Comparison of ENCODE assay signal across 22 cellular contexts in genomic region chr13:92530364-92530763, GRCh38.
A peak's percentile ranks its signal among the peaks of the same experiment; 100 is the strongest.
DNase-seq lines count a peak whose midpoint lies in the region; ATAC-seq and TF ChIP-seq lines count a peak whose summit lies in the region.
"Had no signal": no experiment of that assay in that cellular context is flagged by ENCODE, and none has a peak within 500 bp of the region (broad histone marks: within the 10 kb centered on the region; RNA-seq: fewer than 3 reads in every experiment).

No MANE protein-coding gene starts in this region.

- DNase-seq in ACHN (peak; percentile 2), astrocyte of the spinal cord (ENCODE audit: low read depth, low spot score) (no peak), hepatocyte (ENCODE audit: low spot score) (peak; percentile 17), HT-29 (ENCODE audit: low spot score) (no peak), SK-N-DZ (ENCODE audit: low spot score) (no peak), T-helper 17 cell (no peak)
- DNase-seq: activated CD8-positive, alpha-beta memory T cell treated with anti-CD3 and anti-CD28 coated beads, Interleukin-2, amount 50 U/mL, for 48 hours; activated CD8-positive, alpha-beta T cell treated with anti-CD3 and anti-CD28 coated beads for 36 hours; activated naive CD4-positive, alpha-beta T cell treated with anti-CD3 and anti-CD28 coated beads for 36 hours; C1 segment of cervical spinal cord; mesenchymal stem cell; NCI-H1694; NCI-H2171; psoas muscle; SHP77; stimulated activated CD4-positive, alpha-beta T cell treated with anti-CD3 and anti-CD28 coated beads, Interleukin-4, amount 100 ng/mL, for 4 hours; tibial artery had no signal

- peak; percentile 25 for TF ChIP-seq CTCF in C4-2B (conservative IDR thresholded peaks at IDR 0.05)
- TF ChIP-seq CTCF in astrocyte of the spinal cord (IDR thresholded peaks at IDR 0.05; ENCODE audit: low read depth, low read length): peak; percentile 15
- peak; percentile 34 for TF ChIP-seq CTCF in hepatocyte (IDR thresholded peaks at IDR 0.05; ENCODE audit: poor library complexity)

- H3K27ac ChIP-seq in C4-2B (no peak overlapping the region), hepatocyte (no peak overlapping the region)
- H3K27ac ChIP-seq: epithelial cell of prostate, psoas muscle, tibial artery had no signal

- no peak overlapping the region for H3K4me3 Mint-ChIP-seq in T-helper 17 cell
- H3K4me3 Mint-ChIP-seq: activated CD8-positive, alpha-beta T cell treated with anti-CD3 and anti-CD28 coated beads for 36 hours; activated naive CD4-positive, alpha-beta T cell treated with anti-CD3 and anti-CD28 coated beads for 36 hours had no signal

- H3K4me1 ChIP-seq in hepatocyte (ENCODE audit: insufficient read depth): no peaks in the 10 kb centered on the region
- H3K4me1 ChIP-seq: Caco-2, psoas muscle, tibial artery had no signal

- in situ Hi-C loops in ACHN (cut with HindIII; ENCODE audit: low pct_ligation_motif_present, low pct_unique_long_range_greater_than_20kb, low sequenced_read_pairs): no loop called here
- in situ Hi-C loops in astrocyte of the spinal cord (cut with HindIII; ENCODE audit: low sequenced_read_pairs): no loop called here

- H3K27me3 Mint-ChIP-seq in T-helper 17 cell: no peaks in the 10 kb centered on the region
- H3K27me3 Mint-ChIP-seq: activated CD8-positive, alpha-beta T cell treated with anti-CD3 and anti-CD28 coated beads for 36 hours had no signal

- H2AFZ ChIP-seq in hepatocyte: no peak overlapping the region

- H3K27ac Mint-ChIP-seq in T-helper 17 cell: no peak overlapping the region
- H3K27ac Mint-ChIP-seq: activated CD8-positive, alpha-beta T cell treated with anti-CD3 and anti-CD28 coated beads for 36 hours; activated naive CD4-positive, alpha-beta T cell treated with anti-CD3 and anti-CD28 coated beads for 36 hours had no signal

- no peaks in the 10 kb centered on the region for H3K9me2 ChIP-seq in hepatocyte (replicated peaks; ENCODE audit: insufficient read depth)

- H3K27me3 ChIP-seq in hepatocyte: no peaks in the 10 kb centered on the region
- H3K27me3 ChIP-seq: tibial artery had no signal

- no peak overlapping the region for H3K4me3 ChIP-seq in astrocyte of the spinal cord (ENCODE audit: low read depth, low read length)
- no peak overlapping the region for H3K4me3 ChIP-seq in hepatocyte
- H3K4me3 ChIP-seq: psoas muscle, tibial artery had no signal

- 67% methylated on average over 3 of the region's 3 CpGs for WGBS in hepatocyte (ENCODE audit: low lambda C conversion rate, missing lambda C conversion rate)

- no peaks in the 10 kb centered on the region for H3K79me2 ChIP-seq in hepatocyte

- H3K36me3 ChIP-seq in hepatocyte (replicated peaks; ENCODE audit: insufficient read depth, low read depth): no peaks in the 10 kb centered on the region
- H3K36me3 ChIP-seq: tibial artery had no signal

- no peaks in the 10 kb centered on the region for H3K9me3 ChIP-seq in hepatocyte (ENCODE audit: low read depth)
- H3K9me3 ChIP-seq in T-helper 17 cell (ENCODE audit: control insufficient read depth, low read length, poor library complexity, severe bottlenecking): no peaks in the 10 kb centered on the region
- H3K9me3 ChIP-seq: Caco-2, psoas muscle, tibial artery had no signal

- no peaks in the 10 kb centered on the region for H3K36me3 Mint-ChIP-seq in T-helper 17 cell (ENCODE audit: low read depth)

- no peaks in the 10 kb centered on the region for H4K20me1 ChIP-seq in hepatocyte (ENCODE audit: insufficient read depth, poor library complexity, severe bottlenecking)

- no peaks in the 10 kb centered on the region for H3K4me1 Mint-ChIP-seq in T-helper 17 cell

- H3K4me2 ChIP-seq in hepatocyte: no peak overlapping the region

- ATAC-seq in T-helper 17 cell: no peak
- ATAC-seq: activated CD8-positive, alpha-beta T cell treated with anti-CD3 and anti-CD28 coated beads for 36 hours; Panc1; psoas muscle; sciatic nerve had no signal

Comparison
In these comparisons a context has a peak if more than half of its experiments do, and no peak if none do; other contexts are left out.
1. DNase-seq: peak in ACHN (single experiment) and hepatocyte (single experiment); none in astrocyte of the spinal cord (single experiment), HT-29 (single experiment), SK-N-DZ (single experiment) and T-helper 17 cell (0 of 3).
2. Peak in every context shown above with its lines, with median percentiles within 50 percentile points of each other: CTCF ChIP-seq.